ENCODE assay signal across 8 cellular contexts in the genomic region with DNA sequence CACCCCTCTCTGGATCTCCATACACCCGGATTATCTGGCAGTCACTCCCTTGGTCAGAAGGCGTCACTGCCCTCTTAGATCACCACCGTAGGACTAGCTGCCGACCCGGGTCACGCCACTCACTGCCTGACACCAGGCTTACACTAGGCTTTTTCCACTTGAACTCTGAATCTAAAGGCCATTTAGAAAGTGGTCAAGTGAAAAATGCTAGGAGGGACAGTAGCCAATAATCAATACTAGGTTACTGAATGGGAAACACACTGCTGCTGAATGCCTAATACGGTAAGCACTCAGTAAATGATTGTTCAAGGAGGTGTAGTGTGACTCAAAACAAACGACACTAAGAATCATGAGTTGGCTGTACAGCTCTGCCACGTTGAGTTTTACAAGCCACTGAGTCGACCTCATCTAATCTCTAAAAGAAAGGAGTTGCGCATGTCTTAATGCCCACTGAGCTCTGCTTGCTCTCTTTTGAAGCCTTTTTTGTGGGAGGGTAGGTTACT. TPM values are rescaled to one million over a fixed set of nuclear protein-coding genes. Genes with fewer than 3 reads are reported as not detected.
DNase-seq lines count a peak whose midpoint lies in the region; ATAC-seq and TF ChIP-seq lines count a peak whose summit lies in the region.

No MANE protein-coding gene starts in this region.

- no peaks in the 10 kb centered on the region for H3K27me3 Mint-ChIP-seq in CD4-positive, alpha-beta memory T cell
- no peaks in the 10 kb centered on the region for H3K27me3 Mint-ChIP-seq in mesothelial cell of epicardium (ENCODE audit: low read depth)

- POLR2A ChIA-PET in CD4-positive, alpha-beta memory T cell (lab: Charles Lee; ENCODE audit: partially characterized antibody), result interaction anchor here (1.0 to 1.7 kb wide), 5 partner anchors 19 to 1980 kb away, joined by 4 to 10 read pairs (median 7); partner anchors contain the start of genes CEP162, DOP1A, PGM3 and RWDD2A

- TF ChIP-seq CTCF in Peyer's patch (IDR thresholded peaks at IDR 0.05) (peak in 2 of 6 experiments; percentile 2 to 9), dorsolateral prefrontal cortex (IDR thresholded peaks at IDR 0.05 in 54 of 56, conservative IDR thresholded peaks at IDR 0.05 in 2 of 56; ENCODE audit: low read depth in 1 of 56, partially characterized antibody in 56 of 56) (no peak), mesothelial cell of epicardium (IDR thresholded peaks at IDR 0.05; ENCODE audit: unreplicated experiment) (no peak), vagina (IDR thresholded peaks at IDR 0.05) (no peak)

- CTCF ChIA-PET in CD4-positive, alpha-beta memory T cell (lab: Charles Lee; ENCODE audit: partially characterized antibody), result interaction anchor here (1.0 to 2.6 kb wide), 8 partner anchors 10 to 818 kb away, joined by 3 to 34 read pairs (median 4); partner anchors contain the start of genes DOP1A and UBE3D

- intact Hi-C loops in CD4-positive, alpha-beta memory T cell (cut with micrococcal nuclease), result loop anchor here (2.0 to 5.0 kb wide), 2 partner anchors 496 to 1979 kb away; partner anchors contain the start of genes CEP162 and TENT5A
- intact Hi-C loops in dorsolateral prefrontal cortex (cut with DNase I), result loop anchor here (5.0 to 10.0 kb wide), 2 partner anchors 819 to 947 kb away; partner anchors contain the start of genes DOP1A (in 2 of the 2), UBE3D (in 2 of the 2), PGM3 (in 1 of the 2) and RWDD2A (in 1 of the 2)
- intact Hi-C loops in vagina (cut with DNase I), result no loop called here

- no peak for TF ChIP-seq POLR2A in Peyer's patch (IDR thresholded peaks at IDR 0.05)
- TF ChIP-seq POLR2A in vagina (IDR thresholded peaks at IDR 0.05), result no peak

- H3K4me1 Mint-ChIP-seq in CD4-positive, alpha-beta memory T cell, result peaks cover 26 to 52% (median 38%) of the 10 kb centered on the region in 4 donors
- H3K4me1 Mint-ChIP-seq in mesothelial cell of epicardium, result peaks cover 36% of the 10 kb centered on the region

- peak overlapping the region; percentile 88 for H3K27ac ChIP-seq in CD4-positive, alpha-beta memory T cell (ENCODE audit: low read depth, low read length)
- H3K27ac ChIP-seq in Peyer's patch (peak overlapping the region; percentile 86 to 95 (median 90)), dorsolateral prefrontal cortex (peak overlapping the region; percentile 40 to 99 (median 96)), vagina (peak overlapping the region; percentile 79)

- DNase-seq in CD4-positive, alpha-beta memory T cell, result peak in 1 of 5 donors; percentile 17
- DNase-seq in Peyer's patch (peak in 1 of 3 donors; percentile 51), dorsolateral prefrontal cortex (peak in 2 of 10 donors; percentile 48 to 62), mesothelial cell of epicardium (ENCODE audit: low spot score in 2 of 2, unreplicated experiment in 2 of 2) (no peak), vagina (ENCODE audit: extremely low spot score in 2 of 2) (no peak), superior temporal gyrus (ENCODE audit: extremely low spot score) (no peak)

- H3K36me3 Mint-ChIP-seq in CD4-positive, alpha-beta memory T cell, result peaks cover 0 to 13% of the 10 kb centered on the region in 2 donors
- peaks cover 1% of the 10 kb centered on the region for H3K36me3 Mint-ChIP-seq in mesothelial cell of epicardium

- H3K9me3 ChIP-seq in CD4-positive, alpha-beta memory T cell (ENCODE audit: control insufficient read depth in 1 of 2, low read length in 2 of 2), result no peaks in the 10 kb centered on the region
- H3K9me3 ChIP-seq in Peyer's patch (no peaks in the 10 kb centered on the region), vagina (no peaks in the 10 kb centered on the region)

- H3K4me3 ChIP-seq in CD4-positive, alpha-beta memory T cell (ENCODE audit: low read length in 2 of 2), result peak overlapping the region; percentile 52 to 91
- H3K4me3 ChIP-seq in Peyer's patch (peak overlapping the region; percentile 80 to 90 (median 84)), dorsolateral prefrontal cortex (peak overlapping the region; percentile 60 to 96 (median 88)), vagina (peak overlapping the region; percentile 80 to 81)

- no peaks in the 10 kb centered on the region for H3K27me3 ChIP-seq in CD4-positive, alpha-beta memory T cell (ENCODE audit: insufficient read depth, low read length)
- no peaks in the 10 kb centered on the region for H3K27me3 ChIP-seq in Peyer's patch
- no peaks in the 10 kb centered on the region for H3K27me3 ChIP-seq in dorsolateral prefrontal cortex
- H3K27me3 ChIP-seq in vagina, result no peaks in the 10 kb centered on the region

- ATAC-seq in GM18867 (IDR thresholded peaks at IDR 0.05; ENCODE audit: unreplicated experiment), result peak; percentile 42
- ATAC-seq in HG03066 (IDR thresholded peaks at IDR 0.05; ENCODE audit: low read depth, unreplicated experiment), result peak; percentile 36

- peaks cover 42% of the 10 kb centered on the region for H3K4me1 ChIP-seq in CD4-positive, alpha-beta memory T cell (ENCODE audit: insufficient read depth, low read length)
- H3K4me1 ChIP-seq in Peyer's patch (peaks cover 0 to 21% (median 2%) of the 10 kb centered on the region in 4 donors), vagina (peaks cover 37% of the 10 kb centered on the region)

- no peaks in the 10 kb centered on the region for H3K36me3 ChIP-seq in CD4-positive, alpha-beta memory T cell (ENCODE audit: insufficient read depth, low read length)
- H3K36me3 ChIP-seq in Peyer's patch (no peaks in the 10 kb centered on the region), vagina (no peaks in the 10 kb centered on the region)

- H3K4me3 Mint-ChIP-seq in CD4-positive, alpha-beta memory T cell, result peak overlapping the region; percentile 95 to 99 (median 98)
- H3K4me3 Mint-ChIP-seq in mesothelial cell of epicardium, result peak overlapping the region; percentile 96

- no peaks in the 10 kb centered on the region for H3K9me3 Mint-ChIP-seq in CD4-positive, alpha-beta memory T cell
- H3K9me3 Mint-ChIP-seq in mesothelial cell of epicardium, result no peaks in the 10 kb centered on the region

- peak overlapping the region; percentile 95 to 99 (median 98) for H3K27ac Mint-ChIP-seq in CD4-positive, alpha-beta memory T cell
- H3K27ac Mint-ChIP-seq in mesothelial cell of epicardium, result peak overlapping the region; percentile 98

RNA-seq across cellular contexts. Expression of gene IBTK, which starts 0.7 kb away (rescaled TPM):
- 10 to 100 TPM; 28.9 to 29.5 TPM for total RNA-seq in CD4-positive, alpha-beta memory T cell
- 10 to 100 TPM; 16.4 to 18.8 TPM for polyA plus RNA-seq in CD4-positive, alpha-beta memory T cell
- total RNA-seq in Peyer's patch (10 to 100 TPM; 30.3 to 45.2 (median 35.9) TPM), dorsolateral prefrontal cortex (10 to 100 TPM; 24.8 to 47.0 (median 36.3) TPM), mesothelial cell of epicardium (29.4 to 33.3 TPM (median 31.8 TPM) in 3 replicates), vagina (15.5 TPM)
